In the genomic region with DNA sequence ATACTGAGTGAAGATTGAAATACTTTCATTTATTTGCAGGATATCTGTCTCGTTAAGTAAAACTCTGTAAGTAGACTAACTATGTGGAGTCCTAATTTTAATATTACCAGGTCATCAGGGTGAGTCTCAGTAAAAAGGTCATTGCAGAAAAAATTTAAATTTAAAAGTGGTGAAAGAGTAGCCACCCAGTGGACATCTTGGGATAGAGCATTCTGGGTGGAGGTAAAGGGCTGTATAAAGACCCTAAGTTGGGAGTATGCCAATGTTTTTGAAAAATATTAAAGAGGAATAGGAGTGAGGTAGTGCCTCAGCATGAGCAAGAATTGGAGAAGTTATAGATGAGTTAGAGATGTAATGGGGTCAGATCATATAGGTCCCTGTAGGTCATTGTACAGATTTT, we compare ENCODE assay signal across 1 cellular context.
TF ChIP-seq lines count a peak whose summit lies in the region.

No MANE protein-coding gene starts in this region.

TF ChIP-seq in GM23338, 12 proteins besides CTCF, POLR2A, EP300 and RAD21 (continued from another document):
- TF ChIP-seq, protein P1, sequence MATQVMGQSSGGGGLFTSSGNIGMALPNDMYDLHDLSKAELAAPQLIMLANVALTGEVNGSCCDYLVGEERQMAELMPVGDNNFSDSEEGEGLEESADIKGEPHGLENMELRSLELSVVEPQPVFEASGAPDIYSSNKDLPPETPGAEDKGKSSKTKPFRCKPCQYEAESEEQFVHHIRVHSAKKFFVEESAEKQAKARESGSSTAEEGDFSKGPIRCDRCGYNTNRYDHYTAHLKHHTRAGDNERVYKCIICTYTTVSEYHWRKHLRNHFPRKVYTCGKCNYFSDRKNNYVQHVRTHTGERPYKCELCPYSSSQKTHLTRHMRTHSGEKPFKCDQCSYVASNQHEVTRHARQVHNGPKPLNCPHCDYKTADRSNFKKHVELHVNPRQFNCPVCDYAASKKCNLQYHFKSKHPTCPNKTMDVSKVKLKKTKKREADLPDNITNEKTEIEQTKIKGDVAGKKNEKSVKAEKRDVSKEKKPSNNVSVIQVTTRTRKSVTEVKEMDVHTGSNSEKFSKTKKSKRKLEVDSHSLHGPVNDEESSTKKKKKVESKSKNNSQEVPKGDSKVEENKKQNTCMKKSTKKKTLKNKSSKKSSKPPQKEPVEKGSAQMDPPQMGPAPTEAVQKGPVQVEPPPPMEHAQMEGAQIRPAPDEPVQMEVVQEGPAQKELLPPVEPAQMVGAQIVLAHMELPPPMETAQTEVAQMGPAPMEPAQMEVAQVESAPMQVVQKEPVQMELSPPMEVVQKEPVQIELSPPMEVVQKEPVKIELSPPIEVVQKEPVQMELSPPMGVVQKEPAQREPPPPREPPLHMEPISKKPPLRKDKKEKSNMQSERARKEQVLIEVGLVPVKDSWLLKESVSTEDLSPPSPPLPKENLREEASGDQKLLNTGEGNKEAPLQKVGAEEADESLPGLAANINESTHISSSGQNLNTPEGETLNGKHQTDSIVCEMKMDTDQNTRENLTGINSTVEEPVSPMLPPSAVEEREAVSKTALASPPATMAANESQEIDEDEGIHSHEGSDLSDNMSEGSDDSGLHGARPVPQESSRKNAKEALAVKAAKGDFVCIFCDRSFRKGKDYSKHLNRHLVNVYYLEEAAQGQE (IDR thresholded peaks at IDR 0.05; ENCODE audit: unreplicated experiment) = no peak
- TF ChIP-seq NANOG (IDR thresholded peaks at IDR 0.05; ENCODE audit: borderline replicate concordance) = no peak
TF ChIP-seq in GM23338: peak in this region for 0.
